ENCODE assay signal across 8 cellular contexts in the genomic region with DNA sequence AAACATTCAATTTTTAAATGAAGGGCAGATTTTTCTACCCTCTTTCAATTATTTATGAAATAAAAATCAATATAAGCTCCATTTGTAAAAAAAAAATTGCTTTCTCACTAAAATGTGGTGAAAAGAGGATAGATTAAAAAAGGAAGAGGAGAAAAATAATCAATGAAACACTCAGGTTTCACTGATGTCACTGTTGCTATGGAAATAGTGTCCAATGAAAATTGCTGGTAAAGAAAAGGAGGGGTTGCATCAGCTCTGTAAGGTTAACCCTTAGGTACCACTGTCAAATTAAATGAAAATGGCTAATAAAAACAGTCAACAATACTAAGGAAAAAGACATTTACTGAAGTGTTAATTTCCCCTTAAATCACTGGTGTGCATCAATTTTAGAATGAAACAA.
DNase-seq lines count a peak whose midpoint lies in the region; ATAC-seq and TF ChIP-seq lines count a peak whose summit lies in the region.

No MANE protein-coding gene starts in this region.

- H3K9me3 Mint-ChIP-seq in CD8-positive, alpha-beta T cell, result no peaks in the 10 kb centered on the region

- TF ChIP-seq POLR2A in right lobe of liver (IDR thresholded peaks at IDR 0.05), result no peak
- no peak for TF ChIP-seq POLR2A in tibial nerve (IDR thresholded peaks at IDR 0.05)
- TF ChIP-seq POLR2A in lower leg skin (IDR thresholded peaks at IDR 0.05), result no peak

- H3K4me1 ChIP-seq in CD8-positive, alpha-beta T cell (ENCODE audit: insufficient read depth, low read length), result no peaks in the 10 kb centered on the region
- 0 out of 2 replicates have a peak, but pooled peaks cover 4% of the 10 kb centered on the region for H3K4me1 ChIP-seq in HEK293 (ENCODE audit: control insufficient read depth, insufficient read depth, low read length)
- H3K4me1 ChIP-seq in right lobe of liver, result no peaks in the 10 kb centered on the region
- H3K4me1 ChIP-seq in tibial nerve, result peaks cover 0 to 36% (median 6%) of the 10 kb centered on the region in 4 donors

- CTCF ChIA-PET in CD8-positive, alpha-beta T cell (lab: Charles Lee), result no interaction called here
- CTCF ChIA-PET in HEK293 (lab: Yijun Ruan, JAX), result interaction anchor here (0.6 kb wide), 3 partner anchors 27 to 207 kb away, joined by 3 to 4 read pairs (median 4); no protein-coding TSS in a partner anchor

- H3K36me3 ChIP-seq in CD8-positive, alpha-beta T cell (ENCODE audit: insufficient read depth, low read length), result no peaks in the 10 kb centered on the region
- H3K36me3 ChIP-seq in HEK293 (ENCODE audit: control insufficient read depth in 2 of 2, insufficient read depth in 1 of 2, low read length in 2 of 2), result peaks cover 0 to 19% of the 10 kb centered on the region in 2 experiments; a peak in 1 of 3 replicates
- H3K36me3 ChIP-seq in right lobe of liver, result peaks cover 0 to 2% (median 0%) of the 10 kb centered on the region in 4 donors
- H3K36me3 ChIP-seq in tibial nerve, result peaks cover 0 to 25% (median 0%) of the 10 kb centered on the region in 3 donors

- H3K27me3 ChIP-seq in CD8-positive, alpha-beta T cell (ENCODE audit: insufficient read depth, low read length), result no peaks in the 10 kb centered on the region
- H3K27me3 ChIP-seq in right lobe of liver, result no peaks in the 10 kb centered on the region
- H3K27me3 ChIP-seq in tibial nerve, result no peaks in the 10 kb centered on the region

- H3K36me3 Mint-ChIP-seq in CD8-positive, alpha-beta T cell, result peaks cover 63% of the 10 kb centered on the region

- no peaks in the 10 kb centered on the region for H3K27me3 Mint-ChIP-seq in CD8-positive, alpha-beta T cell (ENCODE audit: low read depth)

- no peak for DNase-seq in CD8-positive, alpha-beta T cell
- DNase-seq in NCI-H82 treated with DMSO at 0.1 percent for 48 hours (lab: John Stamatoyannopoulos, UW; ENCODE audit: unreplicated experiment) (peak; percentile 53), dedifferentiated amniotic fluid mesenchymal stem cell (ENCODE audit: extremely low spot score) (peak; percentile 84), right lobe of liver (no peak), tibial nerve (ENCODE audit: low spot score in 2 of 2) (no peak), lower leg skin (ENCODE audit: low spot score in 2 of 2) (no peak)
- DNase-seq in effector CD8-positive, alpha-beta T cell (lab: John Stamatoyannopoulos, UW), result no peak

- TF ChIP-seq EP300 in tibial nerve (IDR thresholded peaks at IDR 0.05), result no peak

- H3K4me3 Mint-ChIP-seq in CD8-positive, alpha-beta T cell, result no peak overlapping the region

- H3K27ac Mint-ChIP-seq in CD8-positive, alpha-beta T cell, result no peak overlapping the region

- TF ChIP-seq CTCF in CD8-positive, alpha-beta T cell (IDR thresholded peaks at IDR 0.05), result no peak
- no peak for TF ChIP-seq CTCF in HEK293 (tag by site-specific recombination; IDR thresholded peaks at IDR 0.05)
- TF ChIP-seq CTCF in right lobe of liver (IDR thresholded peaks at IDR 0.05), result no peak
- no peak for TF ChIP-seq CTCF in tibial nerve (IDR thresholded peaks at IDR 0.05)
- no peak for TF ChIP-seq CTCF in lower leg skin (IDR thresholded peaks at IDR 0.05)

- POLR2A ChIA-PET in CD8-positive, alpha-beta T cell (lab: Charles Lee), result interaction anchor here (1.4 kb wide), 1 partner anchor 8 kb away, joined by 5 read pairs; no protein-coding TSS in a partner anchor
- POLR2A ChIA-PET in HEK293 (lab: Yijun Ruan, JAX), result interaction anchor here (0.6 kb wide), 1 partner anchor 310 kb away, joined by 4 read pairs; no protein-coding TSS in a partner anchor

- intact Hi-C loops in CD8-positive, alpha-beta T cell (cut with DNase I, micrococcal nuclease), result no loop called here
- intact Hi-C loops in right lobe of liver (cut with DNase I), result no loop called here
- intact Hi-C loops in lower leg skin (cut with DNase I; ENCODE audit: low total_unique reads), result no loop called here

- H3K4me1 Mint-ChIP-seq in CD8-positive, alpha-beta T cell (ENCODE audit: low read depth), result peaks cover 10% of the 10 kb centered on the region

- H3K27ac ChIP-seq in CD8-positive, alpha-beta T cell (ENCODE audit: low read depth, low read length), result no peak overlapping the region
- H3K27ac ChIP-seq in HEK293 (ENCODE audit: extremely low read depth, low read depth, low read length) (no peak overlapping the region), right lobe of liver (no peak overlapping the region), tibial nerve (no peak overlapping the region)

- ATAC-seq in CD8-positive, alpha-beta T cell, result peak; percentile 57
- ATAC-seq in right lobe of liver, result peak in 3 of 4 donors; percentile 42 to 75 (median 61)

- no peak overlapping the region for H3K4me3 ChIP-seq in CD8-positive, alpha-beta T cell (ENCODE audit: low read depth, low read length)
- H3K4me3 ChIP-seq in HEK293 (ENCODE audit: low read depth, low read length) (no peak overlapping the region), right lobe of liver (no peak overlapping the region), tibial nerve (no peak overlapping the region), lower leg skin (ENCODE audit: low read depth, poor library complexity, severe bottlenecking) (no peak overlapping the region)

- no peaks in the 10 kb centered on the region for H3K9me3 ChIP-seq in CD8-positive, alpha-beta T cell (ENCODE audit: low read length)
- no peaks in the 10 kb centered on the region for H3K9me3 ChIP-seq in HEK293 (ENCODE audit: control insufficient read depth, insufficient read depth, low read depth, low read length)
- H3K9me3 ChIP-seq in right lobe of liver, result no peaks in the 10 kb centered on the region
- H3K9me3 ChIP-seq in tibial nerve, result no peaks in the 10 kb centered on the region

TF ChIP-seq in HEK293, 187 proteins besides CTCF, POLR2A, EP300 and RAD21 (continues in another document):
- TF ChIP-seq, protein P1, sequence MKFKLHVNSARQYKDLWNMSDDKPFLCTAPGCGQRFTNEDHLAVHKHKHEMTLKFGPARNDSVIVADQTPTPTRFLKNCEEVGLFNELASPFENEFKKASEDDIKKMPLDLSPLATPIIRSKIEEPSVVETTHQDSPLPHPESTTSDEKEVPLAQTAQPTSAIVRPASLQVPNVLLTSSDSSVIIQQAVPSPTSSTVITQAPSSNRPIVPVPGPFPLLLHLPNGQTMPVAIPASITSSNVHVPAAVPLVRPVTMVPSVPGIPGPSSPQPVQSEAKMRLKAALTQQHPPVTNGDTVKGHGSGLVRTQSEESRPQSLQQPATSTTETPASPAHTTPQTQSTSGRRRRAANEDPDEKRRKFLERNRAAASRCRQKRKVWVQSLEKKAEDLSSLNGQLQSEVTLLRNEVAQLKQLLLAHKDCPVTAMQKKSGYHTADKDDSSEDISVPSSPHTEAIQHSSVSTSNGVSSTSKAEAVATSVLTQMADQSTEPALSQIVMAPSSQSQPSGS (tag by site-specific recombination; IDR thresholded peaks at IDR 0.05; ENCODE audit: low read depth), result peak; percentile 63; the same call in 1 of the 2 replicates
- TF ChIP-seq, protein P2, sequence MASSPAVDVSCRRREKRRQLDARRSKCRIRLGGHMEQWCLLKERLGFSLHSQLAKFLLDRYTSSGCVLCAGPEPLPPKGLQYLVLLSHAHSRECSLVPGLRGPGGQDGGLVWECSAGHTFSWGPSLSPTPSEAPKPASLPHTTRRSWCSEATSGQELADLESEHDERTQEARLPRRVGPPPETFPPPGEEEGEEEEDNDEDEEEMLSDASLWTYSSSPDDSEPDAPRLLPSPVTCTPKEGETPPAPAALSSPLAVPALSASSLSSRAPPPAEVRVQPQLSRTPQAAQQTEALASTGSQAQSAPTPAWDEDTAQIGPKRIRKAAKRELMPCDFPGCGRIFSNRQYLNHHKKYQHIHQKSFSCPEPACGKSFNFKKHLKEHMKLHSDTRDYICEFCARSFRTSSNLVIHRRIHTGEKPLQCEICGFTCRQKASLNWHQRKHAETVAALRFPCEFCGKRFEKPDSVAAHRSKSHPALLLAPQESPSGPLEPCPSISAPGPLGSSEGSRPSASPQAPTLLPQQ (tag by site-specific recombination; IDR thresholded peaks at IDR 0.05), result 0 out of 2 replicates have a peak, but pooled peaks have one; percentile 41
- TF ChIP-seq SALL2 (tag by site-specific recombination; IDR thresholded peaks at IDR 0.05; ENCODE audit: borderline replicate concordance) (no peak), PRDM1 (tag by site-specific recombination; IDR thresholded peaks at IDR 0.05) (peak; percentile 54; the same call in 1 of the 2 replicates), ZEB2 (tag by site-specific recombination; IDR thresholded peaks at IDR 0.05) (0 out of 2 replicates have a peak, but pooled peaks have one; percentile 49)
- TF ChIP-seq, protein P3, sequence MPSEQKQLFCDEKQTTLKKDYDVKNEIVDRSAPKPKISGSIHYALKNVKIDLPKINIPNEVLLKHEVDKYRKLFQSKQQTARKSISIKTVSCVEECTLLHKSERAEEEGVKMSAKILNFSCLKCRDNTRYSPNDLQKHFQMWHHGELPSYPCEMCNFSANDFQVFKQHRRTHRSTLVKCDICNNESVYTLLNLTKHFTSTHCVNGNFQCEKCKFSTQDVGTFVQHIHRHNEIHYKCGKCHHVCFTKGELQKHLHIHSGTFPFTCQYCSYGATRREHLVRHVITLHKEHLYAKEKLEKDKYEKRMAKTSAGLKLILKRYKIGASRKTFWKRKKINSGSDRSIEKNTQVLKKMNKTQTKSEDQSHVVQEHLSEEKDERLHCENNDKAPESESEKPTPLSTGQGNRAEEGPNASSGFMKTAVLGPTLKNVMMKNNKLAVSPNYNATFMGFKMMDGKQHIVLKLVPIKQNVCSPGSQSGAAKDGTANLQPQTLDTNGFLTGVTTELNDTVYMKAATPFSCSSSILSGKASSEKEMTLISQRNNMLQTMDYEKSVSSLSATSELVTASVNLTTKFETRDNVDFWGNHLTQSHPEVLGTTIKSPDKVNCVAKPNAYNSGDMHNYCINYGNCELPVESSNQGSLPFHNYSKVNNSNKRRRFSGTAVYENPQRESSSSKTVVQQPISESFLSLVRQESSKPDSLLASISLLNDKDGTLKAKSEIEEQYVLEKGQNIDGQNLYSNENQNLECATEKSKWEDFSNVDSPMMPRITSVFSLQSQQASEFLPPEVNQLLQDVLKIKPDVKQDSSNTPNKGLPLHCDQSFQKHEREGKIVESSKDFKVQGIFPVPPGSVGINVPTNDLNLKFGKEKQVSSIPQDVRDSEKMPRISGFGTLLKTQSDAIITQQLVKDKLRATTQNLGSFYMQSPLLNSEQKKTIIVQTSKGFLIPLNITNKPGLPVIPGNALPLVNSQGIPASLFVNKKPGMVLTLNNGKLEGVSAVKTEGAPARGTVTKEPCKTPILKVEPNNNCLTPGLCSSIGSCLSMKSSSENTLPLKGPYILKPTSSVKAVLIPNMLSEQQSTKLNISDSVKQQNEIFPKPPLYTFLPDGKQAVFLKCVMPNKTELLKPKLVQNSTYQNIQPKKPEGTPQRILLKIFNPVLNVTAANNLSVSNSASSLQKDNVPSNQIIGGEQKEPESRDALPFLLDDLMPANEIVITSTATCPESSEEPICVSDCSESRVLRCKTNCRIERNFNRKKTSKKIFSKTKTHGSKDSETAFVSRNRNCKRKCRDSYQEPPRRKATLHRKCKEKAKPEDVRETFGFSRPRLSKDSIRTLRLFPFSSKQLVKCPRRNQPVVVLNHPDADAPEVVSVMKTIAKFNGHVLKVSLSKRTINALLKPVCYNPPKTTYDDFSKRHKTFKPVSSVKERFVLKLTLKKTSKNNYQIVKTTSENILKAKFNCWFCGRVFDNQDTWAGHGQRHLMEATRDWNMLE (tag by site-specific recombination; conservative IDR thresholded peaks at IDR 0.05; ENCODE audit: low read depth), result peak; percentile 27; the same call in 1 of the 2 replicates

Comparison
In these comparisons a context has a peak if more than half of its experiments do, and no peak if none do; other contexts are left out.
1. DNase-seq: peak in NCI-H82 treated with DMSO at 0.1 percent for 48 hours (single experiment) and dedifferentiated amniotic fluid mesenchymal stem cell (single experiment); none in CD8-positive, alpha-beta T cell (0 of 7), right lobe of liver (0 of 3), tibial nerve (0 of 2), effector CD8-positive, alpha-beta T cell (single experiment) and lower leg skin (0 of 2).